ENCODE assay signal across 1 cellular context in genomic region chr22:17719911-17720310, GRCh38.
TF ChIP-seq lines count a peak whose summit lies in the region.

No MANE protein-coding gene starts in this region.

TF ChIP-seq in IMR-90, 13 proteins besides CTCF, POLR2A, EP300 and RAD21 (continued from another document):
- TF ChIP-seq RFX5 (IDR thresholded peaks at IDR 0.05; ENCODE audit: low read depth, low read length) (no peak), MAZ (IDR thresholded peaks at IDR 0.05; ENCODE audit: borderline replicate concordance, low read depth, low read length) (no peak), FOS (IDR thresholded peaks at IDR 0.05; ENCODE audit: low read depth, low read length) (no peak)
